In genomic region chr12:20097561-20097960, GRCh38 we compare ENCODE assay signal across 12 cellular contexts.
DNase-seq lines count a peak whose midpoint lies in the region; ATAC-seq and TF ChIP-seq lines count a peak whose summit lies in the region.
"Had no signal": no experiment of that assay in that cellular context is flagged by ENCODE, and none has a peak within 500 bp of the region (broad histone marks: within the 10 kb centered on the region; RNA-seq: fewer than 3 reads in every experiment).

No MANE protein-coding gene starts in this region.

- H3K4me3 ChIP-seq in choroid plexus epithelial cell (ENCODE audit: low read depth, low read length) (no peak overlapping the region), osteoblast (ENCODE audit: insufficient read depth, low read length) (no peak overlapping the region)
- H3K4me3 ChIP-seq: BLaER1 treated with 17β-estradiol and CSF1 and Interleukin-3, amounts not matched to agents 10 nM and 100 nM had no signal

- H3K27ac ChIP-seq in osteoblast (ENCODE audit: low read depth, low read length): peak overlapping the region; percentile 67
- H3K27ac ChIP-seq: BLaER1 treated with 17β-estradiol and CSF1 and Interleukin-3, amounts not matched to agents 10 nM and 100 nM had no signal

- DNase-seq in Ammon's horn (ENCODE audit: low spot score) (peak; percentile 21), HT1080 (ENCODE audit: low read depth) (peak; percentile 51), choroid plexus epithelial cell (ENCODE audit: low read depth) (peak; percentile 69), osteoblast (ENCODE audit: insufficient read length, low spot score, missing footprints) (peak; percentile 91), NCI-H82 (lab: John Stamatoyannopoulos, UW) (no peak), NAMALWA (ENCODE audit: low spot score) (no peak)
- DNase-seq: activated CD8-positive, alpha-beta memory T cell treated with anti-CD3 and anti-CD28 coated beads, Interleukin-2, amount 10 ng/mL, durations not matched to agents 7 days and 5 days; NCI-H187 treated with DMSO at 0.1 percent for 48 hours; small intestine had no signal

- H3K9me3 ChIP-seq in osteoblast (ENCODE audit: low read depth, low read length): no peaks in the 10 kb centered on the region

- TF ChIP-seq CTCF in choroid plexus epithelial cell (conservative IDR thresholded peaks at IDR 0.05; ENCODE audit: low read depth, low read length) (no peak), osteoblast (IDR thresholded peaks at IDR 0.05; ENCODE audit: extremely low read depth, low read depth, low read length) (no peak)

- H3K27me3 ChIP-seq in osteoblast (ENCODE audit: insufficient read depth, low read length): no peaks in the 10 kb centered on the region
- H3K27me3 ChIP-seq: BLaER1 treated with 17β-estradiol and CSF1 and Interleukin-3, amounts not matched to agents 10 nM and 100 nM had no signal

- no peaks in the 10 kb centered on the region for H4K20me1 ChIP-seq in osteoblast (ENCODE audit: insufficient read depth, low read length)
- H4K20me1 ChIP-seq: BLaER1 treated with 17β-estradiol and CSF1 and Interleukin-3, amounts not matched to agents 10 nM and 100 nM had no signal

- H3K36me3 ChIP-seq in osteoblast (ENCODE audit: insufficient read depth, low read length): no peaks in the 10 kb centered on the region
- H3K36me3 ChIP-seq: BLaER1 treated with 17β-estradiol and CSF1 and Interleukin-3, amounts not matched to agents 10 nM and 100 nM had no signal

- H3K4me1 ChIP-seq in osteoblast (ENCODE audit: insufficient read depth, low read length): peaks cover 16% of the 10 kb centered on the region

- H3K79me2 ChIP-seq in osteoblast (ENCODE audit: insufficient read depth, low read length): no peaks in the 10 kb centered on the region

- peak overlapping the region; percentile 40 for H2AFZ ChIP-seq in osteoblast (ENCODE audit: low read length)

- ATAC-seq in GM19395 (IDR thresholded peaks at IDR 0.05; ENCODE audit: unreplicated experiment) (no peak), GM19467 (IDR thresholded peaks at IDR 0.05; ENCODE audit: unreplicated experiment) (no peak)
- ATAC-seq: activated CD8-positive, alpha-beta memory T cell treated with anti-CD3 and anti-CD28 coated beads, Interleukin-2, amount 10 ng/mL, durations not matched to agents 7 days and 5 days had no signal

- H3K4me2 ChIP-seq in osteoblast (ENCODE audit: insufficient read depth, low read length): peak overlapping the region; percentile 46

Comparison
In these comparisons a context has a peak if more than half of its experiments do, and no peak if none do; other contexts are left out.
1. DNase-seq: peak in Ammon's horn (single experiment), HT1080 (single experiment), choroid plexus epithelial cell (single experiment) and osteoblast (single experiment); none in NCI-H82 (single experiment) and NAMALWA (single experiment).